ENCODE assay signal across 16 cellular contexts in the genomic region with DNA sequence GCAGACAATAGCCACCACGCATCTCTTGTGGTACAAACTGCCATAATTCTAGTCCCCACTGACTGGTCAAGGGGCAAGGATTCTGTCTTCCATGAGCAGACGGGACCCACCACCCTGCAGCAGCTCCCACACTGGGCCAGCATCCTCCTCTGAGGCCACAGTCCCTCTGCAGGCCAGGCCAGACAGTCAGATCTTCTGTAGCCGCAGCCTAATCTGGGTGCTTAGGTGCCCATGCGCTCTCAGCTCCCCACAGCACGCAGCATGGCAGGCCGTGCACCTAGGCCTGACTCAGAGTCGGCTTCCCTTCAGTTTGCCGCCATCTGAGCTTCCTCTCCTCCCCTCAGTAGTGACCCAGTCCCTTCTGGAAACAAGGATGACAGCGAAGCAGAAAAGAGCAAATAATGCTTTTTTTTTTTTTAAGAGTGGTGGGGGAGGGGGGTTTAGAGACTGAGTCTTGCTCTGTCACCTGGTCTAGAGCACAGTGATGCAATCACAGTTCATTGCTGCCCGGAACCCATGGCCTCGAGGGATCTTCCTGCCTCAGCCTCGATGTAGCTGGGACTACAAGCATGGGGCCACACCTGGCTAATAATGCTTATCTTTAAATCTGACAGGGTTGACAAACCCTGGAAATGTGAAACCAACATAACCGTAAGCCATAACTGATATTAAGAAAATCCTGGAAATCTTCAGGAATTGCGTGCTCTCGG. TPM values are rescaled to one million over a fixed set of nuclear protein-coding genes. Genes with fewer than 3 reads are reported as not detected.
DNase-seq lines count a peak whose midpoint lies in the region; ATAC-seq, FAIRE-seq and TF ChIP-seq lines count a peak whose summit lies in the region.
"Not testable (repeated sequence)": the region's sequence is repeated elsewhere in the genome, so short reads cannot be mapped to it uniquely, and the experiment has no call there.
"Had no signal": no experiment of that assay in that cellular context is flagged by ENCODE, and none has a peak within 500 bp of the region (broad histone marks: within the 10 kb centered on the region; RNA-seq: fewer than 3 reads in every experiment).

No MANE protein-coding gene starts in this region.

- not testable (repeated sequence) for H3K9ac ChIP-seq in BLaER1; endodermal cell (ENCODE audit: extremely low read depth, low read length, poor library complexity, severe bottlenecking); HepG2 (ENCODE audit: insufficient read depth, low read depth, low read length)

- TF ChIP-seq CTCF in activated CD8-positive, alpha-beta T cell treated with anti-CD3 and anti-CD28 coated beads for 36 hours (IDR thresholded peaks at IDR 0.05); endodermal cell (conservative IDR thresholded peaks at IDR 0.05); HepG2 (CRISPR knock-in tag; IDR thresholded peaks at IDR 0.05): not testable (repeated sequence)

- H3K4me3 ChIP-seq in BLaER1; endodermal cell (ENCODE audit: low read length); HepG2 (replicated peaks in 1 of 3; ENCODE audit: insufficient read depth in 1 of 3, low read depth in 2 of 3, low read length in 3 of 3): not testable (repeated sequence)

- H3K79me2 ChIP-seq in HepG2 (ENCODE audit: insufficient read depth, low read length): peaks cover 26% of the 10 kb centered on the region

- not testable (repeated sequence) for H3K27ac ChIP-seq in BLaER1; endodermal cell (ENCODE audit: low read depth, low read length); HepG2 (ENCODE audit: extremely low read length, insufficient read depth, low read length)

- not testable (repeated sequence) for H3K9me3 Mint-ChIP-seq in activated CD8-positive, alpha-beta T cell treated with anti-CD3 and anti-CD28 coated beads for 36 hours; activated naive CD8-positive, alpha-beta T cell treated with anti-CD3 and anti-CD28 coated beads for 36 hours; endodermal cell

- H3K36me3 ChIP-seq in BLaER1 (peaks cover 59% of the 10 kb centered on the region), HepG2 (replicated peaks in 1 of 2; ENCODE audit: control insufficient read depth in 1 of 2, insufficient read depth in 2 of 2, low read length in 2 of 2) (peaks cover 3 to 21% of the 10 kb centered on the region in 2 experiments; a peak in 3 of 5 replicates)
- H3K36me3 ChIP-seq in endodermal cell (ENCODE audit: control insufficient read depth, insufficient read depth, low read length): not testable (repeated sequence)

- BruUV-seq in HepG2 (replicated peaks; lab: Mats Ljungman, UMichigan): not testable (repeated sequence)

- not testable (repeated sequence) for ATAC-seq in activated CD8-positive, alpha-beta T cell treated with anti-CD3 and anti-CD28 coated beads for 36 hours; HepG2

- peaks cover 81% of the 10 kb centered on the region for H4K20me1 ChIP-seq in BLaER1
- not testable (repeated sequence) for H4K20me1 ChIP-seq in HepG2 (ENCODE audit: insufficient read depth, low read length)

- intact Hi-C loops in activated CD8-positive, alpha-beta T cell treated with anti-CD3 and anti-CD28 coated beads for 36 hours (cut with micrococcal nuclease); HepG2 (cut with micrococcal nuclease; ENCODE audit: unreplicated experiment); posterior vena cava (cut with DNase I): not testable (repeated sequence)

- TF ChIP-seq EP300 in HepG2 (IDR thresholded peaks at IDR 0.05; ENCODE audit: low read depth in 2 of 2, low read length in 2 of 2); HepG2 (CRISPR knock-in tag; IDR thresholded peaks at IDR 0.05; ENCODE audit: borderline replicate concordance): not testable (repeated sequence)

- H3K4me2 ChIP-seq in BLaER1: peak overlapping the region; percentile 56
- H3K4me2 ChIP-seq in HepG2 (ENCODE audit: low read depth, low read length): not testable (repeated sequence)

- TF ChIP-seq POLR2A in HepG2 (IDR thresholded peaks at IDR 0.05; ENCODE audit: insufficient read depth in 1 of 2, low read depth in 2 of 2, low read length in 2 of 2): not testable (repeated sequence)

- not testable (repeated sequence) for TF ChIP-seq RAD21 in HepG2 (CRISPR knock-in tag; IDR thresholded peaks at IDR 0.05)

- CTCF ChIA-PET in activated CD8-positive, alpha-beta T cell treated with anti-CD3 and anti-CD28 coated beads for 36 hours (lab: Charles Lee); HepG2 (lab: Yijun Ruan, JAX; ENCODE audit: low intra/inter-chr PET ratio, low total read pairs): not testable (repeated sequence)

- 90 to 93% methylated on average over 6 to 15 of the region's 15 CpGs for WGBS in endodermal cell (ENCODE audit: insufficient coverage in 1 of 2, insufficient read length in 1 of 2), 2 experiments
- WGBS in HepG2 (ENCODE audit: low lambda C conversion rate): 87% methylated on average over 14 of the region's 15 CpGs

- not testable (repeated sequence) for H3K27me3 ChIP-seq in BLaER1; endodermal cell (ENCODE audit: control insufficient read depth, insufficient read depth, low read length, poor library complexity, severe bottlenecking); HepG2 (ENCODE audit: control insufficient read depth in 1 of 2, insufficient read depth in 2 of 2, low read length in 2 of 2)

- not testable (repeated sequence) for H2AFZ ChIP-seq in HepG2 (ENCODE audit: low read length)

- H3K4me3 Mint-ChIP-seq in activated CD8-positive, alpha-beta T cell treated with anti-CD3 and anti-CD28 coated beads for 36 hours; activated naive CD8-positive, alpha-beta T cell treated with anti-CD3 and anti-CD28 coated beads for 36 hours; endodermal cell: not testable (repeated sequence)

- in situ Hi-C loops in HepG2 (cut with HindIII; ENCODE audit: extremely low pct_ligation_motif_present, low pct_unique_long_range_greater_than_20kb): loop anchor here (25.0 kb wide), 1 partner anchor 1299 kb away; a partner anchor contains a TSS

- DNase-seq in DMS53 treated with DMSO at 0.1 percent for 48 hours (lab: John Stamatoyannopoulos, UW; ENCODE audit: unreplicated experiment) (peak; percentile 0), NCI-H2171 treated with DMSO at 0.1 percent for 48 hours (lab: John Stamatoyannopoulos, UW) (peak; percentile 10), HepG2 (ENCODE audit: low spot score) (peak; percentile 16), posterior vena cava (ENCODE audit: low spot score) (peak; percentile 31)
- DNase-seq in activated CD8-positive, alpha-beta T cell treated with anti-CD3 and anti-CD28 coated beads for 36 hours; activated naive CD8-positive, alpha-beta T cell treated with anti-CD3 and anti-CD28 coated beads for 36 hours; endodermal cell: not testable (repeated sequence)

- peaks cover 17% of the 10 kb centered on the region for H3K4me1 Mint-ChIP-seq in activated CD8-positive, alpha-beta T cell treated with anti-CD3 and anti-CD28 coated beads for 36 hours (ENCODE audit: low read depth)
- H3K4me1 Mint-ChIP-seq in activated naive CD8-positive, alpha-beta T cell treated with anti-CD3 and anti-CD28 coated beads for 36 hours; endodermal cell: not testable (repeated sequence)

- peaks cover 38% of the 10 kb centered on the region for H3K36me3 Mint-ChIP-seq in activated CD8-positive, alpha-beta T cell treated with anti-CD3 and anti-CD28 coated beads for 36 hours (ENCODE audit: low read depth)
- H3K36me3 Mint-ChIP-seq in activated naive CD8-positive, alpha-beta T cell treated with anti-CD3 and anti-CD28 coated beads for 36 hours: peaks cover 34% of the 10 kb centered on the region
- peaks cover 21% of the 10 kb centered on the region for H3K36me3 Mint-ChIP-seq in endodermal cell (ENCODE audit: low read depth)

- H3K27ac Mint-ChIP-seq in activated CD8-positive, alpha-beta T cell treated with anti-CD3 and anti-CD28 coated beads for 36 hours: peak overlapping the region; percentile 30
- peak overlapping the region; percentile 29 for H3K27ac Mint-ChIP-seq in activated naive CD8-positive, alpha-beta T cell treated with anti-CD3 and anti-CD28 coated beads for 36 hours
- H3K27ac Mint-ChIP-seq in endodermal cell: peak overlapping the region; percentile 61

- H3K27me3 Mint-ChIP-seq in activated CD8-positive, alpha-beta T cell treated with anti-CD3 and anti-CD28 coated beads for 36 hours; activated naive CD8-positive, alpha-beta T cell treated with anti-CD3 and anti-CD28 coated beads for 36 hours; endodermal cell (ENCODE audit: insufficient read depth): not testable (repeated sequence)

- peaks cover 51% of the 10 kb centered on the region for H3K4me1 ChIP-seq in BLaER1
- H3K4me1 ChIP-seq in endodermal cell (ENCODE audit: control insufficient read depth, insufficient read depth, low read length): not testable (repeated sequence)
- peaks cover 40% of the 10 kb centered on the region for H3K4me1 ChIP-seq in HepG2 (ENCODE audit: insufficient read depth, low read length)

- not testable (repeated sequence) for H3K9me3 ChIP-seq in BLaER1; endodermal cell (ENCODE audit: control insufficient read depth, low read length); HepG2 (ENCODE audit: low read length)

- peak; percentile 23 for FAIRE-seq in HepG2 (lab: Jason Lieb, UNC)

- POLR2A ChIA-PET in activated CD8-positive, alpha-beta T cell treated with anti-CD3 and anti-CD28 coated beads for 36 hours (lab: Charles Lee); HepG2 (lab: Yijun Ruan, JAX): not testable (repeated sequence)

RNA-seq across cellular contexts. Expression of a gene that starts 5.8 kb away (rescaled TPM):
- total RNA-seq in activated CD8-positive, alpha-beta T cell treated with anti-CD3 and anti-CD28 coated beads for 36 hours: 100 to 1,000 TPM; 158 to 162 TPM
- total RNA-seq in activated naive CD8-positive, alpha-beta T cell treated with anti-CD3 and anti-CD28 coated beads for 36 hours: 100 to 1,000 TPM; 191 to 205 TPM
- total RNA-seq in endodermal cell: 100 to 1,000 TPM; 133 to 144 TPM
- polyA plus RNA-seq in endodermal cell (2013, experiment 1 of 2): 105 TPM
- polyA plus RNA-seq in endodermal cell (2013, experiment 2 of 2): 98.1 TPM
- 291 and 349 TPM in 2 replicates for total RNA-seq in HepG2 (2016; rRNA removed; fragmentation: Illumina TruSeq; extraction: Trizol)
- total RNA-seq in HepG2 (2016; cell fraction: cytosol; rRNA removed; fragmentation: Illumina TruSeq; extraction: Trizol; ENCODE audit: low read depth): 428 and 487 TPM in 2 replicates
- 289 and 347 TPM in 2 replicates for total RNA-seq in HepG2 (2016; cell fraction: insoluble cytoplasmic fraction; rRNA removed; fragmentation: Illumina TruSeq; extraction: Trizol)
- 466 and 543 TPM in 2 replicates for total RNA-seq in HepG2 (2016; cell fraction: membrane; rRNA removed; fragmentation: Illumina TruSeq; extraction: Trizol)
- total RNA-seq in HepG2 (2016; cell fraction: nucleus; rRNA removed; fragmentation: Illumina TruSeq; extraction: Trizol): 119 and 151 TPM in 2 replicates
- 205 and 221 TPM in 2 replicates for polyA plus RNA-seq in HepG2 (2011; rRNA removed)
- polyA plus RNA-seq in HepG2 (2011; cell fraction: cytosol; rRNA removed): 115 and 305 TPM in 2 replicates
- 112 and 128 TPM in 2 replicates for polyA plus RNA-seq in HepG2 (2011; cell fraction: nucleus; rRNA removed)
- polyA plus RNA-seq in HepG2 (2012): 143 and 187 TPM in 2 replicates
- polyA plus RNA-seq in HepG2 (2016; cell fraction: cytosol; fragmentation: Illumina TruSeq; extraction: Trizol; ENCODE audit: low read depth): 374 and 433 TPM in 2 replicates
- polyA plus RNA-seq in HepG2 (2016; cell fraction: insoluble cytoplasmic fraction; fragmentation: Illumina TruSeq; extraction: Trizol; ENCODE audit: low read depth): 239 and 240 TPM in 2 replicates
- 346 and 362 TPM in 2 replicates for polyA plus RNA-seq in HepG2 (2016; cell fraction: membrane; fragmentation: Illumina TruSeq; extraction: Trizol; ENCODE audit: low read depth)
- polyA plus RNA-seq in HepG2 (2016; cell fraction: nucleus; fragmentation: Illumina TruSeq; extraction: Trizol; ENCODE audit: insufficient read depth, low read depth): 193 and 199 TPM in 2 replicates
- polyA minus RNA-seq in HepG2 (2011; rRNA and poly(A)+ RNA removed; ENCODE audit: low replicate concordance): 27.1 and 58.6 TPM in 2 replicates
- polyA minus RNA-seq in HepG2 (2011; cell fraction: cytosol; rRNA and poly(A)+ RNA removed): 43.0 and 50.7 TPM in 2 replicates
- 27.1 and 31.8 TPM in 2 replicates for polyA minus RNA-seq in HepG2 (2011; cell fraction: nucleus; rRNA and poly(A)+ RNA removed)
- total RNA-seq in posterior vena cava: 10 to 100 TPM; 42.8 to 44.5 TPM

RNA-seq across cellular contexts. Expression of a gene that starts 10.4 kb away (rescaled TPM):
- not detected for total RNA-seq in activated CD8-positive, alpha-beta T cell treated with anti-CD3 and anti-CD28 coated beads for 36 hours
- not detected for total RNA-seq in activated naive CD8-positive, alpha-beta T cell treated with anti-CD3 and anti-CD28 coated beads for 36 hours
- total RNA-seq in endodermal cell (not detected), HepG2 (2016; rRNA removed; fragmentation: Illumina TruSeq; extraction: Trizol) (not detected in 2 replicates), posterior vena cava (not detected)
- polyA plus RNA-seq in endodermal cell (2013, experiment 1 of 2): not detected
- not detected for polyA plus RNA-seq in endodermal cell (2013, experiment 2 of 2)
- total RNA-seq in HepG2 (2016; cell fraction: cytosol; rRNA removed; fragmentation: Illumina TruSeq; extraction: Trizol; ENCODE audit: low read depth): not detected in 2 replicates
- not detected in 2 replicates for total RNA-seq in HepG2 (2016; cell fraction: insoluble cytoplasmic fraction; rRNA removed; fragmentation: Illumina TruSeq; extraction: Trizol)
- total RNA-seq in HepG2 (2016; cell fraction: membrane; rRNA removed; fragmentation: Illumina TruSeq; extraction: Trizol): not detected in 2 replicates
- total RNA-seq in HepG2 (2016; cell fraction: nucleus; rRNA removed; fragmentation: Illumina TruSeq; extraction: Trizol): not detected in 2 replicates
- not detected in 2 replicates for polyA plus RNA-seq in HepG2 (2011; rRNA removed)
- not detected in 2 replicates for polyA plus RNA-seq in HepG2 (2011; cell fraction: cytosol; rRNA removed)
- not detected in 2 replicates for polyA plus RNA-seq in HepG2 (2011; cell fraction: nucleus; rRNA removed)
- 0.15 and 0.28 TPM in 2 replicates for polyA plus RNA-seq in HepG2 (2012)
- polyA plus RNA-seq in HepG2 (2016; cell fraction: cytosol; fragmentation: Illumina TruSeq; extraction: Trizol; ENCODE audit: low read depth): not detected in 2 replicates
- not detected in 2 replicates for polyA plus RNA-seq in HepG2 (2016; cell fraction: insoluble cytoplasmic fraction; fragmentation: Illumina TruSeq; extraction: Trizol; ENCODE audit: low read depth)
- polyA plus RNA-seq in HepG2 (2016; cell fraction: membrane; fragmentation: Illumina TruSeq; extraction: Trizol; ENCODE audit: low read depth): not detected in 2 replicates
- not detected in 2 replicates for polyA plus RNA-seq in HepG2 (2016; cell fraction: nucleus; fragmentation: Illumina TruSeq; extraction: Trizol; ENCODE audit: insufficient read depth, low read depth)
- 0.09 TPM in 1 of 2 replicates, not detected in the other for polyA minus RNA-seq in HepG2 (2011; rRNA and poly(A)+ RNA removed; ENCODE audit: low replicate concordance)
- polyA minus RNA-seq in HepG2 (2011; cell fraction: cytosol; rRNA and poly(A)+ RNA removed): not detected in 2 replicates
- polyA minus RNA-seq in HepG2 (2011; cell fraction: nucleus; rRNA and poly(A)+ RNA removed): not detected in 2 replicates
- total RNA-seq: CD8-positive, alpha-beta T cell; Daoy; GM23338; HFFc6; IMR-90 had no signal
- polyA plus RNA-seq: A549, BJ, IMR-90 had no signal

RNA-seq across cellular contexts. Expression of a gene that starts 41.3 kb away (rescaled TPM):
- total RNA-seq in activated CD8-positive, alpha-beta T cell treated with anti-CD3 and anti-CD28 coated beads for 36 hours: 10 to 100 TPM; 10.2 to 10.4 TPM
- total RNA-seq in activated naive CD8-positive, alpha-beta T cell treated with anti-CD3 and anti-CD28 coated beads for 36 hours: 1 to 10 TPM; 7.1 to 8.2 TPM
- total RNA-seq in endodermal cell (10 to 100 TPM; 17.3 to 29.9 TPM), HepG2 (2016; rRNA removed; fragmentation: Illumina TruSeq; extraction: Trizol) (0.15 TPM in 1 of 2 replicates, not detected in the other), posterior vena cava (1 to 10 TPM; 3.9 to 4.4 TPM)
- 42.5 TPM for polyA plus RNA-seq in endodermal cell (2013, experiment 1 of 2)
- polyA plus RNA-seq in endodermal cell (2013, experiment 2 of 2): 46.0 TPM
- total RNA-seq in HepG2 (2016; cell fraction: cytosol; rRNA removed; fragmentation: Illumina TruSeq; extraction: Trizol; ENCODE audit: low read depth): 0.35 and 0.40 TPM in 2 replicates
- 0.15 TPM in 1 of 2 replicates, not detected in the other for total RNA-seq in HepG2 (2016; cell fraction: insoluble cytoplasmic fraction; rRNA removed; fragmentation: Illumina TruSeq; extraction: Trizol)
- total RNA-seq in HepG2 (2016; cell fraction: membrane; rRNA removed; fragmentation: Illumina TruSeq; extraction: Trizol): 0.28 and 0.46 TPM in 2 replicates
- not detected in 2 replicates for total RNA-seq in HepG2 (2016; cell fraction: nucleus; rRNA removed; fragmentation: Illumina TruSeq; extraction: Trizol)
- polyA plus RNA-seq in HepG2 (2011; rRNA removed): 0.17 and 0.18 TPM in 2 replicates
- polyA plus RNA-seq in HepG2 (2011; cell fraction: cytosol; rRNA removed): 0.04 TPM in 1 of 2 replicates, not detected in the other
- polyA plus RNA-seq in HepG2 (2011; cell fraction: nucleus; rRNA removed): 0.57 and 0.92 TPM in 2 replicates
- polyA plus RNA-seq in HepG2 (2012): not detected in 2 replicates
- polyA plus RNA-seq in HepG2 (2016; cell fraction: cytosol; fragmentation: Illumina TruSeq; extraction: Trizol; ENCODE audit: low read depth): 0.22 and 0.25 TPM in 2 replicates
- polyA plus RNA-seq in HepG2 (2016; cell fraction: insoluble cytoplasmic fraction; fragmentation: Illumina TruSeq; extraction: Trizol; ENCODE audit: low read depth): not detected in 2 replicates
- 0.19 and 0.52 TPM in 2 replicates for polyA plus RNA-seq in HepG2 (2016; cell fraction: membrane; fragmentation: Illumina TruSeq; extraction: Trizol; ENCODE audit: low read depth)
- 0.51 TPM in 1 of 2 replicates, not detected in the other for polyA plus RNA-seq in HepG2 (2016; cell fraction: nucleus; fragmentation: Illumina TruSeq; extraction: Trizol; ENCODE audit: insufficient read depth, low read depth)
- 0.14 and 0.47 TPM in 2 replicates for polyA minus RNA-seq in HepG2 (2011; rRNA and poly(A)+ RNA removed; ENCODE audit: low replicate concordance)
- not detected in 2 replicates for polyA minus RNA-seq in HepG2 (2011; cell fraction: cytosol; rRNA and poly(A)+ RNA removed)
- 0.62 TPM in 1 of 2 replicates, not detected in the other for polyA minus RNA-seq in HepG2 (2011; cell fraction: nucleus; rRNA and poly(A)+ RNA removed)
- total RNA-seq: HT1080 had no signal
